Comparison of ENCODE assay signal across 8 cellular contexts in the genomic region with DNA sequence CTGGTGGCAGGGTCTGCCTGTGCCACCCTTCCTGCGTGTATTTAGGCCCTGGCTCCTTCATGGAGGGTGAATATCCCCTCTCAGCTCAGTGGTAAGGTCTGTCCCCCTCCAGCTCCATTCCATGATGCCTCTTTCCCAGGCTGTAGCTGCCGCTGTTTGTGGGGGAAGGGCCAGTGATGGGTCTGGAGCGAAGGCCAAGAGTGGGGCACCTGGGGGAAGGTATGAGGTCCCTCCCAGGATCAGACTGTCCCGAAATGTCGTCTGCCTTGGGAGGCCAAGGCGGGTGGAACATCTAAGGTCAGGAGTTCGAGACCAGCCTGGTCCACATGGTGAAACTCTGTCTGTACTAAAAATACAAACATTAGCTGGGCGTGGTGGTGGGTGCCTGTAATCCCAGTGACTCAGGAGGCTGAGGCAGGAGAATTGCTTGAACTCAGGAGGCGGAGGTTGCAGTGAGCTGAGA. TPM values are rescaled to one million over a fixed set of nuclear protein-coding genes. Genes with fewer than 3 reads are reported as not detected.
A peak's percentile ranks its signal among the peaks of the same experiment; 100 is the strongest.
DNase-seq lines count a peak whose midpoint lies in the region; ATAC-seq and TF ChIP-seq lines count a peak whose summit lies in the region.

No MANE protein-coding gene starts in this region.

- DNase-seq in HAP-1 (ENCODE audit: low spot score in 2 of 2) (no peak), WTC11 (ENCODE audit: low spot score) (no peak), right cardiac atrium (peak in 1 of 3 donors; percentile 69)
- DNase-seq in stimulated activated CD4-positive, alpha-beta T cell treated with anti-CD3 and anti-CD28 coated beads, Interleukin-12 subunit alpha, Interleukin-12 subunit beta, amount 100 ng/mL, for 4 hours: no peak

- peaks cover 34% of the 10 kb centered on the region for H3K36me3 ChIP-seq in HAP-1 (replicated peaks)
- peaks cover 25 to 27% (median 26%) of the 10 kb centered on the region in 3 donors for H3K36me3 ChIP-seq in skeletal muscle tissue (ENCODE audit: control insufficient read depth in 3 of 3, insufficient read depth in 3 of 3, low read length in 3 of 3)

- peak overlapping the region; percentile 79 to 85 (median 85) for H3K9ac ChIP-seq in skeletal muscle tissue (ENCODE audit: low read depth in 1 of 3, low read length in 3 of 3)

- no peaks in the 10 kb centered on the region for H3K9me3 Mint-ChIP-seq in WTC11

- CTCF ChIA-PET in WTC11 (lab: Charles Lee): interaction anchor here (1.0 to 7.7 kb wide), 6 partner anchors 8 to 88 kb away, joined by 3 to 82 read pairs (median 4); partner anchors contain the start of genes POLR2L and TSPAN4

- H3K4me1 ChIP-seq in HAP-1 (peaks cover 35% of the 10 kb centered on the region), right cardiac atrium (ENCODE audit: control insufficient read depth, insufficient read depth, low read length) (peaks cover 9% of the 10 kb centered on the region), skeletal muscle tissue (ENCODE audit: control insufficient read depth in 3 of 3, insufficient read depth in 3 of 3, low read length in 3 of 3) (peaks cover 49 to 83% (median 58%) of the 10 kb centered on the region in 3 donors)

- H3K27ac ChIP-seq in right cardiac atrium (ENCODE audit: low read length) (peak overlapping the region; percentile 93), skeletal muscle tissue (ENCODE audit: low read depth, low read length) (peak overlapping the region; percentile 91)

- intact Hi-C loops in right cardiac atrium (cut with DNase I): no loop called here

- H3K27me3 ChIP-seq in HAP-1 (ENCODE audit: low read depth) (no peaks in the 10 kb centered on the region), right cardiac atrium (ENCODE audit: control insufficient read depth, insufficient read depth) (no peaks in the 10 kb centered on the region), skeletal muscle tissue (ENCODE audit: control insufficient read depth in 3 of 3, insufficient read depth in 3 of 3, low read length in 3 of 3) (peaks cover 9 to 30% (median 10%) of the 10 kb centered on the region in 3 donors)

- in situ Hi-C loops in HAP-1 (cut with MboI; ENCODE audit: low sequenced_read_pairs): no loop called here

- peaks cover 4% of the 10 kb centered on the region for H3K36me3 Mint-ChIP-seq in WTC11

- no peaks in the 10 kb centered on the region for H3K9me3 ChIP-seq in HAP-1
- no peaks in the 10 kb centered on the region for H3K9me3 ChIP-seq in right cardiac atrium (ENCODE audit: control insufficient read depth, low read length)
- H3K9me3 ChIP-seq in skeletal muscle tissue (ENCODE audit: control insufficient read depth in 3 of 3, low read length in 3 of 3): no peaks in the 10 kb centered on the region

- peak overlapping the region; percentile 66 for H3K4me3 ChIP-seq in HAP-1
- peak overlapping the region; percentile 71 for H3K4me3 ChIP-seq in right cardiac atrium (ENCODE audit: low read length)
- peak overlapping the region; percentile 65 to 72 (median 72) for H3K4me3 ChIP-seq in skeletal muscle tissue (ENCODE audit: low read length in 3 of 3)

- H3K27me3 Mint-ChIP-seq in WTC11 (ENCODE audit: low read depth): peaks cover 22% of the 10 kb centered on the region

- H3K27ac Mint-ChIP-seq in WTC11: no peak overlapping the region

- H3K4me3 Mint-ChIP-seq in WTC11: peak overlapping the region; percentile 73

- POLR2A ChIA-PET in WTC11 (lab: Charles Lee): interaction anchor here (1.0 to 2.3 kb wide), 2 partner anchors 9 to 10 kb away, joined by 4 to 6 read pairs; partner anchors contain the start of genes POLR2L and TSPAN4

- peaks cover 32% of the 10 kb centered on the region for H3K4me1 Mint-ChIP-seq in WTC11

- 46% methylated on average over 9 of the region's 9 CpGs for WGBS in right cardiac atrium

- no peak for TF ChIP-seq CTCF in WTC11 (IDR thresholded peaks at IDR 0.05)

- ATAC-seq in WTC11 (no peak), right cardiac atrium (no peak), GM18873 (IDR thresholded peaks at IDR 0.05; ENCODE audit: low FRiP score, unreplicated experiment) (no peak), GM18909 (IDR thresholded peaks at IDR 0.05; ENCODE audit: poor library complexity, unreplicated experiment) (no peak), HG03460 (IDR thresholded peaks at IDR 0.05; ENCODE audit: unreplicated experiment) (no peak)

TF ChIP-seq in WTC11, 78 proteins besides CTCF, POLR2A, EP300 and RAD21:
- TF ChIP-seq PRDM15 (CRISPR knock-in tag; IDR thresholded peaks at IDR 0.05) (peak; percentile 93), IRF2 (CRISPR knock-in tag; IDR thresholded peaks at IDR 0.05; ENCODE audit: borderline replicate concordance, low read depth) (no peak)

RNA-seq across cellular contexts. Expression of gene CD151, which starts 1.1 kb away (rescaled TPM):
- 115 to 127 TPM (median 116 TPM) in 3 replicates for total RNA-seq in WTC11 (2021)
- total RNA-seq in right cardiac atrium: 100 to 1,000 TPM; 406 to 517 (median 443) TPM
- polyA plus RNA-seq in right cardiac atrium: 671 TPM
- total RNA-seq in skeletal muscle tissue: 94.5 TPM

RNA-seq across cellular contexts. Expression of gene CRACR2B, which starts 6.2 kb away (rescaled TPM):
- total RNA-seq in WTC11 (2021) (46.5 to 58.6 TPM (median 55.9 TPM) in 3 replicates), right cardiac atrium (10 to 100 TPM; 18.9 to 26.4 (median 21.0) TPM), skeletal muscle tissue (5.7 TPM)
- polyA plus RNA-seq in right cardiac atrium: 42.6 TPM

RNA-seq across cellular contexts. Expression of gene POLR2L, which starts 8.4 kb away (rescaled TPM):
- total RNA-seq in WTC11 (2021) (138 to 152 TPM (median 144 TPM) in 3 replicates), right cardiac atrium (100 to 1,000 TPM; 147 to 223 (median 191) TPM), skeletal muscle tissue (46.4 TPM)
- 278 TPM for polyA plus RNA-seq in right cardiac atrium

RNA-seq across cellular contexts. Expression of gene TSPAN4, which starts 8.8 kb away (rescaled TPM):
- total RNA-seq in WTC11 (2021): 92.8 to 95.2 TPM (median 94.3 TPM) in 3 replicates
- 10 to 100 TPM; 36.6 to 45.1 (median 40.4) TPM for total RNA-seq in right cardiac atrium
- polyA plus RNA-seq in right cardiac atrium: 41.3 TPM
- 42.3 TPM for total RNA-seq in skeletal muscle tissue

RNA-seq across cellular contexts. Expression of gene PNPLA2, which starts 15.2 kb away (rescaled TPM):
- total RNA-seq in WTC11 (2021) (66.5 to 83.4 TPM (median 81.9 TPM) in 3 replicates), right cardiac atrium (100 to 1,000 TPM; 145 to 193 (median 177) TPM), skeletal muscle tissue (13.6 TPM)
- polyA plus RNA-seq in right cardiac atrium: 147 TPM
